21 cellular contexts compared by ENCODE assay signal in the genomic region with DNA sequence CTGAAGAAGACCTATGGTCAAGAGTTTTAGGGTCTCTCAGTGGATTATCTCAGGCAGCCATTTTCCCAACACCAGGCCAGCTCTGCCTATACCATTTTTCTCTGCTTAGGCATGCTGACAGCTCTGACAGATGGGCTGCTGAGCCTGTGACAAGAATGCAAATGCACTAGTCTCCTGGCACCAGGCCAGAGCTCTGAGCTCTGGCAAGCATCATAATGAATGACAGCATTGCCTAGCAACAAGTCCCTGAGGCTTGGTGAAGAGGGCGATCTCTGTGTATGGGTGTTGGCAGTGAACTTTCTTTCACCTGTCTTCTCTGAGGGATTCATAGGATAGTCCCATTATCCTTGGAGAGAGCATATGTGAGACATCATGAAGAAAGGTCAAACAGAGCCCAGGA.
DNase-seq lines count a peak whose midpoint lies in the region.
"Had no signal": no experiment of that assay in that cellular context is flagged by ENCODE, and none has a peak within 500 bp of the region (broad histone marks: within the 10 kb centered on the region; RNA-seq: fewer than 3 reads in every experiment).

No MANE protein-coding gene starts in this region.

- intact Hi-C loops in activated T-helper 2 cell treated with anti-CD3 and anti-CD28 coated beads, Interferon-gamma antibody, Interleukin-2, Interleukin-4, amounts not matched to agents 10 μg/mL and 5 μg/mL and 100 μg/mL, durations not matched to agents 14 hours and 24 hours and 36 hours (cut with micrococcal nuclease): no loop called here
- intact Hi-C loops in activated T-helper 1 cell treated with anti-CD3 and anti-CD28 coated beads, Interleukin-12 subunit alpha, Interleukin-12 subunit beta, Interleukin-2, Interleukin-4 antibody, amounts not matched to agents 30 ng/mL and 10 ng/mL and 1 ng/mL, durations not matched to agents 14 hours and 24 hours and 36 hours (cut with micrococcal nuclease): no loop called here

- no peaks in the 10 kb centered on the region for H3K4me1 Mint-ChIP-seq in activated T-helper 2 cell treated with anti-CD3 and anti-CD28 coated beads, Interferon-gamma antibody, Interleukin-2, Interleukin-4, amounts not matched to agents 10 μg/mL and 5 μg/mL and 100 μg/mL, durations not matched to agents 14 hours and 24 hours and 36 hours (ENCODE audit: low read depth)
- no peaks in the 10 kb centered on the region for H3K4me1 Mint-ChIP-seq in activated T-helper 1 cell treated with anti-CD3 and anti-CD28 coated beads, Interleukin-12 subunit alpha, Interleukin-12 subunit beta, Interleukin-2, Interleukin-4 antibody, amounts not matched to agents 30 ng/mL and 10 ng/mL and 1 ng/mL, durations not matched to agents 14 hours and 24 hours and 36 hours (ENCODE audit: low read depth)
- H3K4me1 Mint-ChIP-seq: mesothelial cell of epicardium had no signal

- 100% methylated on average over 1 of the region's 1 CpG for WGBS in GM23248 (ENCODE audit: low coverage in 1 of 2, low lambda C conversion rate in 2 of 2, missing lambda C conversion rate in 2 of 2), 2 experiments

- no peaks in the 10 kb centered on the region for H3K79me2 ChIP-seq in GM23248 (ENCODE audit: insufficient read depth)

- no peaks in the 10 kb centered on the region for H4K20me1 ChIP-seq in GM23248 (ENCODE audit: insufficient read depth)

- no peaks in the 10 kb centered on the region for H3K27me3 Mint-ChIP-seq in activated T-helper 2 cell treated with anti-CD3 and anti-CD28 coated beads, Interferon-gamma antibody, Interleukin-2, Interleukin-4, amounts not matched to agents 10 μg/mL and 5 μg/mL and 100 μg/mL, durations not matched to agents 14 hours and 24 hours and 36 hours (ENCODE audit: low read depth)
- H3K27me3 Mint-ChIP-seq in activated T-helper 1 cell treated with anti-CD3 and anti-CD28 coated beads, Interleukin-12 subunit alpha, Interleukin-12 subunit beta, Interleukin-2, Interleukin-4 antibody, amounts not matched to agents 30 ng/mL and 10 ng/mL and 1 ng/mL, durations not matched to agents 14 hours and 24 hours and 36 hours (ENCODE audit: insufficient read depth): no peaks in the 10 kb centered on the region
- H3K27me3 Mint-ChIP-seq: CD4-positive, alpha-beta T cell had no signal

- H3K4me3 ChIP-seq in GM23248: no peak overlapping the region
- H3K4me3 ChIP-seq: dorsolateral prefrontal cortex, skin epidermis, thoracic aorta had no signal

- H3K4me3 Mint-ChIP-seq in activated T-helper 2 cell treated with anti-CD3 and anti-CD28 coated beads, Interferon-gamma antibody, Interleukin-2, Interleukin-4, amounts not matched to agents 10 μg/mL and 5 μg/mL and 100 μg/mL, durations not matched to agents 14 hours and 24 hours and 36 hours (ENCODE audit: low read depth): no peak overlapping the region
- H3K4me3 Mint-ChIP-seq in activated T-helper 1 cell treated with anti-CD3 and anti-CD28 coated beads, Interleukin-12 subunit alpha, Interleukin-12 subunit beta, Interleukin-2, Interleukin-4 antibody, amounts not matched to agents 30 ng/mL and 10 ng/mL and 1 ng/mL, durations not matched to agents 14 hours and 24 hours and 36 hours: no peak overlapping the region
- H3K4me3 Mint-ChIP-seq: activated CD8-positive, alpha-beta T cell treated with anti-CD3 and anti-CD28 coated beads, Interleukin-2, amount 10 ng/mL, durations not matched to agents 7 days and 5 days; CD4-positive, alpha-beta T cell; mesothelial cell of epicardium had no signal

- no peak overlapping the region for H2AFZ ChIP-seq in GM23248

- H3K4me2 ChIP-seq in GM23248 (ENCODE audit: unreplicated experiment): no peak overlapping the region
- H3K4me2 ChIP-seq: KMS-11 had no signal

- in situ Hi-C loops in GM23248 (cut with MboI): no loop called here

- 0 out of 2 replicates have a peak, but pooled peaks cover 3% of the 10 kb centered on the region for H3K4me1 ChIP-seq in GM23248 (ENCODE audit: insufficient read depth)

- H3K9me3 Mint-ChIP-seq in activated T-helper 2 cell treated with anti-CD3 and anti-CD28 coated beads, Interferon-gamma antibody, Interleukin-2, Interleukin-4, amounts not matched to agents 10 μg/mL and 5 μg/mL and 100 μg/mL, durations not matched to agents 14 hours and 24 hours and 36 hours: no peaks in the 10 kb centered on the region
- H3K9me3 Mint-ChIP-seq in activated T-helper 1 cell treated with anti-CD3 and anti-CD28 coated beads, Interleukin-12 subunit alpha, Interleukin-12 subunit beta, Interleukin-2, Interleukin-4 antibody, amounts not matched to agents 30 ng/mL and 10 ng/mL and 1 ng/mL, durations not matched to agents 14 hours and 24 hours and 36 hours: no peaks in the 10 kb centered on the region
- H3K9me3 Mint-ChIP-seq: CD4-positive, alpha-beta T cell; mesothelial cell of epicardium had no signal

- no peaks in the 10 kb centered on the region for H3K36me3 ChIP-seq in GM23248 (ENCODE audit: low read depth)
- H3K36me3 ChIP-seq: thoracic aorta had no signal

- H3K9ac ChIP-seq in GM23248: no peak overlapping the region
- H3K9ac ChIP-seq: KMS-11 had no signal

- no peaks in the 10 kb centered on the region for H3K9me3 ChIP-seq in GM23248 (ENCODE audit: low read depth)
- H3K9me3 ChIP-seq: thoracic aorta had no signal

- no peak overlapping the region for H3K27ac ChIP-seq in GM23248
- H3K27ac ChIP-seq: dorsolateral prefrontal cortex, KMS-11, skin epidermis, thoracic aorta had no signal

- H3F3A ChIP-seq in GM23248 (ENCODE audit: insufficient read depth): no peaks in the 10 kb centered on the region

- H3K36me3 Mint-ChIP-seq in activated T-helper 2 cell treated with anti-CD3 and anti-CD28 coated beads, Interferon-gamma antibody, Interleukin-2, Interleukin-4, amounts not matched to agents 10 μg/mL and 5 μg/mL and 100 μg/mL, durations not matched to agents 14 hours and 24 hours and 36 hours (ENCODE audit: low read depth): no peaks in the 10 kb centered on the region
- no peaks in the 10 kb centered on the region for H3K36me3 Mint-ChIP-seq in activated T-helper 1 cell treated with anti-CD3 and anti-CD28 coated beads, Interleukin-12 subunit alpha, Interleukin-12 subunit beta, Interleukin-2, Interleukin-4 antibody, amounts not matched to agents 30 ng/mL and 10 ng/mL and 1 ng/mL, durations not matched to agents 14 hours and 24 hours and 36 hours (ENCODE audit: low read depth)
- H3K36me3 Mint-ChIP-seq: mesothelial cell of epicardium had no signal

- peak; percentile 16 for DNase-seq in GM23248
- peak; percentile 76 to 77 for DNase-seq in NCI-H526 (lab: John Stamatoyannopoulos, UW)
- peak; percentile 18 for DNase-seq in fibroblast of gingiva (ENCODE audit: low read depth)
- DNase-seq in pons (ENCODE audit: low spot score): peak; percentile 64
- no peak for DNase-seq in activated T-helper 2 cell treated with anti-CD3 and anti-CD28 coated beads, Interferon-gamma antibody, Interleukin-2, Interleukin-4, amounts not matched to agents 10 μg/mL and 5 μg/mL and 100 μg/mL, durations not matched to agents 14 hours and 24 hours and 36 hours (ENCODE audit: low spot score)
- no peak for DNase-seq in activated CD4-positive, alpha-beta T cell treated with anti-CD3 and anti-CD28 coated beads for 4 hours
- no peak for DNase-seq in DMS53 treated with DMSO at 0.1 percent for 48 hours (lab: John Stamatoyannopoulos, UW; ENCODE audit: unreplicated experiment)
- no peak for DNase-seq in activated T-helper 1 cell treated with anti-CD3 and anti-CD28 coated beads, Interleukin-12 subunit alpha, Interleukin-12 subunit beta, Interleukin-2, Interleukin-4 antibody, amounts not matched to agents 30 ng/mL and 10 ng/mL and 1 ng/mL, durations not matched to agents 14 hours and 24 hours and 36 hours (ENCODE audit: low spot score)
- DNase-seq: activated CD8-positive, alpha-beta T cell treated with anti-CD3 and anti-CD28 coated beads, Interleukin-2, amount 10 ng/mL, durations not matched to agents 7 days and 5 days; activated naive CD4-positive, alpha-beta T cell; CD4-positive, alpha-beta T cell; DMS153; dorsolateral prefrontal cortex; GF-D8; NCI-H187; stimulated activated naive CD4-positive, alpha-beta T cell; T-helper 9 cell had no signal

- no peak overlapping the region for H3K27ac Mint-ChIP-seq in activated T-helper 2 cell treated with anti-CD3 and anti-CD28 coated beads, Interferon-gamma antibody, Interleukin-2, Interleukin-4, amounts not matched to agents 10 μg/mL and 5 μg/mL and 100 μg/mL, durations not matched to agents 14 hours and 24 hours and 36 hours
- H3K27ac Mint-ChIP-seq in activated T-helper 1 cell treated with anti-CD3 and anti-CD28 coated beads, Interleukin-12 subunit alpha, Interleukin-12 subunit beta, Interleukin-2, Interleukin-4 antibody, amounts not matched to agents 30 ng/mL and 10 ng/mL and 1 ng/mL, durations not matched to agents 14 hours and 24 hours and 36 hours: no peak overlapping the region
- H3K27ac Mint-ChIP-seq: activated CD8-positive, alpha-beta T cell treated with anti-CD3 and anti-CD28 coated beads, Interleukin-2, amount 10 ng/mL, durations not matched to agents 7 days and 5 days; CD4-positive, alpha-beta T cell; mesothelial cell of epicardium had no signal

- no peaks in the 10 kb centered on the region for H3K27me3 ChIP-seq in GM23248 (replicated peaks; ENCODE audit: insufficient read depth)

- no peaks in the 10 kb centered on the region for H3K9me2 ChIP-seq in GM23248 (ENCODE audit: insufficient read depth)

Comparison
In these comparisons a context has a peak if more than half of its experiments do, and no peak if none do; other contexts are left out.
1. DNase-seq: peak in GM23248 (single experiment), NCI-H526 (2 of 2), fibroblast of gingiva (single experiment) and pons (single experiment); none in activated T-helper 2 cell treated with anti-CD3 and anti-CD28 coated beads, Interferon-gamma antibody, Interleukin-2, Interleukin-4, amounts not matched to agents 10 μg/mL and 5 μg/mL and 100 μg/mL, durations not matched to agents 14 hours and 24 hours and 36 hours (single experiment), activated CD4-positive, alpha-beta T cell treated with anti-CD3 and anti-CD28 coated beads for 4 hours (0 of 2), DMS53 treated with DMSO at 0.1 percent for 48 hours (single experiment) and activated T-helper 1 cell treated with anti-CD3 and anti-CD28 coated beads, Interleukin-12 subunit alpha, Interleukin-12 subunit beta, Interleukin-2, Interleukin-4 antibody, amounts not matched to agents 30 ng/mL and 10 ng/mL and 1 ng/mL, durations not matched to agents 14 hours and 24 hours and 36 hours (single experiment).